ENCODE assay signal across 11 cellular contexts in genomic region chr6:7341989-7342742, GRCh38. TPM values are rescaled to one million over a fixed set of nuclear protein-coding genes. Genes with fewer than 3 reads are reported as not detected.
DNase-seq lines count a peak whose midpoint lies in the region; ATAC-seq, FAIRE-seq and TF ChIP-seq lines count a peak whose summit lies in the region.
"Had no signal": no experiment of that assay in that cellular context is flagged by ENCODE, and none has a peak within 500 bp of the region (broad histone marks: within the 10 kb centered on the region; RNA-seq: fewer than 3 reads in every experiment).

No MANE protein-coding gene starts in this region.

- no peaks in the 10 kb centered on the region for H3K9me3 ChIP-seq in suprapubic skin

- TF ChIP-seq POLR2A in suprapubic skin (IDR thresholded peaks at IDR 0.05): no peak

- peaks cover 4% of the 10 kb centered on the region for H3K27me3 ChIP-seq in suprapubic skin

- TF ChIP-seq CTCF in suprapubic skin (IDR thresholded peaks at IDR 0.05): no peak

- no peak overlapping the region for H3K27ac ChIP-seq in suprapubic skin

- TF ChIP-seq EP300 in suprapubic skin (IDR thresholded peaks at IDR 0.05): no peak

- DNase-seq in GM18507 (ENCODE audit: extremely low spot score, insufficient read length, low read depth) (peak; percentile 7), NCI-H69 (lab: John Stamatoyannopoulos, UW) (peak; percentile 69), left colon (no peak), sciatic nerve (ENCODE audit: low spot score) (no peak), suprapubic skin (ENCODE audit: low spot score in 2 of 2) (no peak), DMS79 (lab: John Stamatoyannopoulos, UW) (no peak)
- DNase-seq: activated CD8-positive, alpha-beta memory T cell treated with anti-CD3 and anti-CD28 coated beads, Interleukin-2, amount 10 ng/mL, durations not matched to agents 7 days and 5 days; OCI-M1 had no signal

- ATAC-seq in HG02610 (IDR thresholded peaks at IDR 0.05; ENCODE audit: unreplicated experiment) (peak; percentile 64), left colon (peak; percentile 32), sciatic nerve (no peak), GM19023 (IDR thresholded peaks at IDR 0.05; ENCODE audit: unreplicated experiment) (no peak)
- ATAC-seq: activated CD8-positive, alpha-beta memory T cell treated with anti-CD3 and anti-CD28 coated beads, Interleukin-2, amount 10 ng/mL, durations not matched to agents 7 days and 5 days had no signal

- no peak overlapping the region for H3K4me3 ChIP-seq in suprapubic skin

- no peaks in the 10 kb centered on the region for H3K4me1 ChIP-seq in suprapubic skin

- no peak for FAIRE-seq in GM18507 (lab: Jason Lieb, UNC)
- FAIRE-seq: GM12891 had no signal

- 79% methylated on average over 7 of the region's 9 CpGs for WGBS in suprapubic skin

- intact Hi-C loops in left colon (cut with DNase I, micrococcal nuclease) (no loop called here), sciatic nerve (cut with DNase I) (no loop called here)

- H3K36me3 ChIP-seq in suprapubic skin: no peaks in the 10 kb centered on the region

RNA-seq across cellular contexts. Expression of gene SSR1, which starts 29.2 kb away (rescaled TPM):
- 100 to 1,000 TPM; 118 to 136 TPM for total RNA-seq in left colon
- 118 TPM for total RNA-seq in sciatic nerve
- total RNA-seq in suprapubic skin: 10 to 100 TPM; 28.9 to 74.6 (median 39.2) TPM

RNA-seq across cellular contexts. Expression of gene CAGE1, which starts 47.4 kb away (rescaled TPM):
- total RNA-seq in left colon: under 1 TPM in 1 of 2 donors, not detected in 1; 0.08 TPM
- total RNA-seq in sciatic nerve: not detected
- not detected for total RNA-seq in suprapubic skin

RNA-seq across cellular contexts. Expression of gene RIOK1, which starts 47.4 kb away (rescaled TPM):
- 10 to 100 TPM; 11.8 to 15.6 TPM for total RNA-seq in left colon
- total RNA-seq in sciatic nerve: 21.2 TPM
- 10 to 100 TPM; 18.6 to 24.6 (median 22.7) TPM for total RNA-seq in suprapubic skin

Comparison
In these comparisons a context has a peak if more than half of its experiments do, and no peak if none do; other contexts are left out.
1. DNase-seq: peak in GM18507 (single experiment) and NCI-H69 (single experiment); none in left colon (0 of 2), sciatic nerve (single experiment), suprapubic skin (0 of 2) and DMS79 (single experiment).
2. ATAC-seq: peak in HG02610 (single experiment) and left colon (single experiment); none in sciatic nerve (single experiment) and GM19023 (single experiment).